34 cellular contexts compared by ENCODE assay signal in the genomic region with DNA sequence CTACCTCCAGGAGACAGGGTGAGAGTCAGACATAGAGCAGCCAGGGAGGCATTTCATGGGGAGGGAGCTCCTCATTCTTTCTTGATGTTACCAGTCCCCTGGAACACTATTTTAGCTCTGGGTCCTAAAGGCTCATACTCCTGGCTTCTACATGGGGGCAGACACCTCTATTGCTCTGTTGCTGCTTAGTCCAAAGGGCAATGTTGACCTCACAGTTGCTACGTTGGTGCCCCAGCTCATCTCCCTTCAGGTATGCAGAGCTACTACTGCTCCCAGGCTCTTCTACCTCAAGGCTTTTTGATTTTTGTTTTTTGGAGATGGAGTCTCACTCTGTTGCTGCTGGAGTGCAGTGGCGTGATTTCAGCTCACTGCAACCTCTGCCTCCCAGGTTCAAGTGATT. TPM values are rescaled to one million over a fixed set of nuclear protein-coding genes. Genes with fewer than 3 reads are reported as not detected.
"Had no signal": no experiment of that assay in that cellular context is flagged by ENCODE, and none has a peak within 500 bp of the region (broad histone marks: within the 10 kb centered on the region; RNA-seq: fewer than 3 reads in every experiment).

No MANE protein-coding gene starts in this region.

- H3K27ac ChIP-seq: adrenal gland, ascending aorta, body of pancreas, brain microvascular endothelial cell, breast epithelium, cardiac muscle cell had no signal

- H3K9me3 ChIP-seq: adrenal gland, body of pancreas had no signal

- FAIRE-seq: astrocyte, bronchial epithelial cell had no signal

- DNase-seq: activated effector memory CD4-positive, alpha-beta T cell treated with anti-CD3 and anti-CD28 coated beads, Interleukin-2, amount 50 U/mL, for 16 hours; activated effector memory CD4-positive, alpha-beta T cell treated with Interleukin-2 at 50 U/mL for 16 hours; activated gamma-delta T cell; activated gamma-delta T cell treated with Interleukin-2 at 50 U/mL for 16 hours; activated naive CD4-positive, alpha-beta T cell; activated naive CD4-positive, alpha-beta T cell treated with anti-CD3 and anti-CD28 coated beads for 36 hours; activated naive CD4-positive, alpha-beta T cell treated with anti-CD3 and anti-CD28 coated beads, Interleukin-2, amount 10 ng/mL, durations not matched to agents 7 days and 5 days; activated naive CD4-positive, alpha-beta T cell treated with anti-CD3 and anti-CD28 coated beads, Interleukin-2, amount 50 U/mL, for 16 hours; activated naive CD4-positive, alpha-beta T cell treated with Interleukin-2 at 50 U/mL for 16 hours; activated naive CD8-positive, alpha-beta T cell treated with anti-CD3 and anti-CD28 coated beads for 36 hours; activated naive CD8-positive, alpha-beta T cell treated with anti-CD3 and anti-CD28 coated beads, Interleukin-2, amount 10 ng/mL, durations not matched to agents 7 days and 5 days; activated naive CD8-positive, alpha-beta T cell treated with anti-CD3 and anti-CD28 coated beads, Interleukin-2, amount 50 U/mL, for 24 hours; activated T-cell treated with anti-CD3 and anti-CD28 coated beads, Interleukin-2, amount 50 U/mL, for 1 hour; activated T-cell treated with anti-CD3 and anti-CD28 coated beads, Interleukin-2, amount 50 U/mL, for 24 hours; activated T-cell treated with anti-CD3 and anti-CD28 coated beads, Interleukin-2, amount 50 U/mL, for 4 hours; activated T-cell treated with anti-CD3 and anti-CD28 coated beads, Interleukin-2, amount 50 U/mL, for 48 hours; activated T-cell treated with anti-CD3 and anti-CD28 coated beads, Interleukin-2, amount 50 U/mL, for 72 hours; adrenal gland; amniotic stem cell; amygdala; anterior cingulate cortex; aorta; body of pancreas; brain microvascular endothelial cell; caudate nucleus; central memory CD4-positive, alpha-beta T cell; cerebellar nuclear complex had no signal

- ATAC-seq: activated naive CD4-positive, alpha-beta T cell treated with anti-CD3 and anti-CD28 coated beads, Interleukin-2, amount 50 U/mL, for 72 hours; activated naive CD8-positive, alpha-beta T cell treated with anti-CD3 and anti-CD28 coated beads, Interleukin-2, amount 50 U/mL, for 24 hours; activated T-cell treated with anti-CD3 and anti-CD28 coated beads, Interleukin-2, amount 50 U/mL, for 4 hours; activated T-cell treated with anti-CD3 and anti-CD28 coated beads, Interleukin-2, amount 50 U/mL, for 72 hours; activated T-helper 17 cell treated with anti-CD3 and anti-CD28 coated beads, Interleukin-2, amount 50 U/mL, for 72 hours; body of pancreas had no signal

- H3K4me1 ChIP-seq: adrenal gland, ascending aorta, body of pancreas, breast epithelium had no signal

- H3K4me3 ChIP-seq: adrenal gland, ascending aorta, body of pancreas, breast epithelium, cardiac muscle cell had no signal

- H3K27me3 ChIP-seq: adrenal gland, ascending aorta, body of pancreas, brain microvascular endothelial cell, breast epithelium, cardiac muscle cell had no signal

RNA-seq across cellular contexts. Expression of gene ITGA9, which starts 32.0 kb away (rescaled TPM):
- total RNA-seq: bronchial epithelial cell had no signal
